ENCODE assay signal across 1 cellular context in genomic region chr16:54050281-54051210, GRCh38.
TF ChIP-seq lines count a peak whose summit lies in the region.

No MANE protein-coding gene starts in this region.

TF ChIP-seq in HEK293, 187 proteins besides CTCF, POLR2A, EP300 and RAD21 (continued from another document):
- TF ChIP-seq ZBTB49 (tag by site-specific recombination; IDR thresholded peaks at IDR 0.05; ENCODE audit: low read depth) (peak; percentile 7; the same call in 1 of the 2 replicates), OVOL3 (tag by site-specific recombination; IDR thresholded peaks at IDR 0.05) (peak; percentile 53; the same call in 1 of the 2 replicates), ZNF843 (tag by site-specific recombination; IDR thresholded peaks at IDR 0.05) (peak; percentile 95), ZBTB48 (tag by site-specific recombination; IDR thresholded peaks at IDR 0.05) (no peak), ZNF513 (tag by site-specific recombination; IDR thresholded peaks at IDR 0.05) (peak; percentile 64), BCL6B (tag by site-specific recombination; IDR thresholded peaks at IDR 0.05) (peak; percentile 89), WT1 (tag by site-specific recombination; IDR thresholded peaks at IDR 0.05) (peak; percentile 76), ZNF24 (tag by site-specific recombination; IDR thresholded peaks at IDR 0.05) (no peak)
- TF ChIP-seq, protein P1, sequence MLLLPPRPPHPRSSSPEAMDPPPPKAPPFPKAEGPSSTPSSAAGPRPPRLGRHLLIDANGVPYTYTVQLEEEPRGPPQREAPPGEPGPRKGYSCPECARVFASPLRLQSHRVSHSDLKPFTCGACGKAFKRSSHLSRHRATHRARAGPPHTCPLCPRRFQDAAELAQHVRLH (tag by site-specific recombination; IDR thresholded peaks at IDR 0.05) = peak; percentile 91; the same call in 1 of the 2 replicates
- TF ChIP-seq, protein P2, sequence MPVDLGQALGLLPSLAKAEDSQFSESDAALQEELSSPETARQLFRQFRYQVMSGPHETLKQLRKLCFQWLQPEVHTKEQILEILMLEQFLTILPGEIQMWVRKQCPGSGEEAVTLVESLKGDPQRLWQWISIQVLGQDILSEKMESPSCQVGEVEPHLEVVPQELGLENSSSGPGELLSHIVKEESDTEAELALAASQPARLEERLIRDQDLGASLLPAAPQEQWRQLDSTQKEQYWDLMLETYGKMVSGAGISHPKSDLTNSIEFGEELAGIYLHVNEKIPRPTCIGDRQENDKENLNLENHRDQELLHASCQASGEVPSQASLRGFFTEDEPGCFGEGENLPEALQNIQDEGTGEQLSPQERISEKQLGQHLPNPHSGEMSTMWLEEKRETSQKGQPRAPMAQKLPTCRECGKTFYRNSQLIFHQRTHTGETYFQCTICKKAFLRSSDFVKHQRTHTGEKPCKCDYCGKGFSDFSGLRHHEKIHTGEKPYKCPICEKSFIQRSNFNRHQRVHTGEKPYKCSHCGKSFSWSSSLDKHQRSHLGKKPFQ (tag by site-specific recombination; IDR thresholded peaks at IDR 0.05) = peak; percentile 65; the same call in 1 of the 2 replicates
- TF ChIP-seq, protein P3, sequence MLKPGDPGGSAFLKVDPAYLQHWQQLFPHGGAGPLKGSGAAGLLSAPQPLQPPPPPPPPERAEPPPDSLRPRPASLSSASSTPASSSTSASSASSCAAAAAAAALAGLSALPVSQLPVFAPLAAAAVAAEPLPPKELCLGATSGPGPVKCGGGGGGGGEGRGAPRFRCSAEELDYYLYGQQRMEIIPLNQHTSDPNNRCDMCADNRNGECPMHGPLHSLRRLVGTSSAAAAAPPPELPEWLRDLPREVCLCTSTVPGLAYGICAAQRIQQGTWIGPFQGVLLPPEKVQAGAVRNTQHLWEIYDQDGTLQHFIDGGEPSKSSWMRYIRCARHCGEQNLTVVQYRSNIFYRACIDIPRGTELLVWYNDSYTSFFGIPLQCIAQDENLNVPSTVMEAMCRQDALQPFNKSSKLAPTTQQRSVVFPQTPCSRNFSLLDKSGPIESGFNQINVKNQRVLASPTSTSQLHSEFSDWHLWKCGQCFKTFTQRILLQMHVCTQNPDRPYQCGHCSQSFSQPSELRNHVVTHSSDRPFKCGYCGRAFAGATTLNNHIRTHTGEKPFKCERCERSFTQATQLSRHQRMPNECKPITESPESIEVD (tag by site-specific recombination; IDR thresholded peaks at IDR 0.05) = peak; percentile 99
TF ChIP-seq in HEK293: peak in this region for 25.
